7 cellular contexts compared by ENCODE assay signal in genomic region chr17:17738901-17739300, GRCh38. TPM values are rescaled to one million over a fixed set of nuclear protein-coding genes. Genes with fewer than 3 reads are reported as not detected.
DNase-seq lines count a peak whose midpoint lies in the region; ATAC-seq and TF ChIP-seq lines count a peak whose summit lies in the region.

No MANE protein-coding gene starts in this region.

- H3K4me1 ChIP-seq in RWPE2 (ENCODE audit: insufficient read depth, poor library complexity, severe bottlenecking) = peaks cover 39% of the 10 kb centered on the region
- peaks cover 70% of the 10 kb centered on the region for H3K4me1 ChIP-seq in suprapubic skin

- ATAC-seq in RWPE2 (ENCODE audit: low read depth) = peak; percentile 35
- no peak for ATAC-seq in HG02798 (IDR thresholded peaks at IDR 0.05; ENCODE audit: poor library complexity, unreplicated experiment)
- ATAC-seq in GM21367 (IDR thresholded peaks at IDR 0.05; ENCODE audit: unreplicated experiment) = no peak

- no peak for TF ChIP-seq EP300 in suprapubic skin (IDR thresholded peaks at IDR 0.05)

- no peak for TF ChIP-seq POLR2A in suprapubic skin (IDR thresholded peaks at IDR 0.05)

- DNase-seq in RWPE2 (ENCODE audit: low spot score) (no peak), medulla oblongata (ENCODE audit: extremely low spot score) (peak; percentile 59), suprapubic skin (ENCODE audit: low spot score in 2 of 2) (no peak), HUDEP-2 (lab: John Stamatoyannopoulos, UW; ENCODE audit: unreplicated experiment in 76 of 76) (no peak)

- H3K36me3 ChIP-seq in RWPE2 (ENCODE audit: low read depth) = no peaks in the 10 kb centered on the region
- H3K36me3 ChIP-seq in suprapubic skin = no peaks in the 10 kb centered on the region

- TF ChIP-seq CTCF in RWPE2 (IDR thresholded peaks at IDR 0.05; ENCODE audit: poor library complexity, severe bottlenecking) = no peak
- no peak for TF ChIP-seq CTCF in suprapubic skin (IDR thresholded peaks at IDR 0.05)

- peak overlapping the region; percentile 77 for H3K27ac ChIP-seq in RWPE2 (ENCODE audit: poor library complexity, severe bottlenecking)
- peak overlapping the region; percentile 99 for H3K27ac ChIP-seq in cingulate gyrus (ENCODE audit: low read depth, low read length)
- peak overlapping the region; percentile 83 for H3K27ac ChIP-seq in suprapubic skin

- no peak overlapping the region for H3K4me3 ChIP-seq in RWPE2 (ENCODE audit: severe bottlenecking)
- no peak overlapping the region for H3K4me3 ChIP-seq in suprapubic skin

- H3K9me3 ChIP-seq in RWPE2 (ENCODE audit: severe bottlenecking) = no peaks in the 10 kb centered on the region
- H3K9me3 ChIP-seq in suprapubic skin = no peaks in the 10 kb centered on the region

- WGBS in suprapubic skin = 36% methylated on average over 7 of the region's 8 CpGs

- H3K27me3 ChIP-seq in RWPE2 (ENCODE audit: insufficient read depth, poor library complexity, severe bottlenecking) = no peaks in the 10 kb centered on the region
- no peaks in the 10 kb centered on the region for H3K27me3 ChIP-seq in suprapubic skin

RNA-seq across cellular contexts. Expression of gene RAI1, which starts 57.6 kb away (rescaled TPM):
- 10 to 100 TPM; 20.3 to 46.1 (median 30.4) TPM for total RNA-seq in suprapubic skin
